In genomic region chr12:116598341-116599284, GRCh38 we compare ENCODE assay signal across 11 cellular contexts. TPM values are rescaled to one million over a fixed set of nuclear protein-coding genes. Genes with fewer than 3 reads are reported as not detected.
A peak's percentile ranks its signal among the peaks of the same experiment; 100 is the strongest.
DNase-seq lines count a peak whose midpoint lies in the region; ATAC-seq, FAIRE-seq and TF ChIP-seq lines count a peak whose summit lies in the region.
"Had no signal": no experiment of that assay in that cellular context is flagged by ENCODE, and none has a peak within 500 bp of the region (broad histone marks: within the 10 kb centered on the region; RNA-seq: fewer than 3 reads in every experiment).

No MANE protein-coding gene starts in this region.

- no peaks in the 10 kb centered on the region for H3K9me3 Mint-ChIP-seq in activated naive CD8-positive, alpha-beta T cell treated with anti-CD3 and anti-CD28 coated beads, Interleukin-2, amount 50 U/mL, for 24 hours

- no peaks in the 10 kb centered on the region for H3K36me3 Mint-ChIP-seq in activated naive CD8-positive, alpha-beta T cell treated with anti-CD3 and anti-CD28 coated beads, Interleukin-2, amount 50 U/mL, for 24 hours (ENCODE audit: low read depth)

- peak overlapping the region; percentile 87 for H3K4me2 ChIP-seq in skeletal muscle satellite cell (ENCODE audit: low read length)
- H3K4me2 ChIP-seq: SK-N-SH had no signal

- H3K9me3 ChIP-seq in adrenal gland (replicated peaks in 1 of 3), result no peaks in the 10 kb centered on the region
- no peaks in the 10 kb centered on the region for H3K9me3 ChIP-seq in kidney (ENCODE audit: control insufficient read depth in 1 of 2, low read length in 2 of 2)
- no peaks in the 10 kb centered on the region for H3K9me3 ChIP-seq in skeletal muscle satellite cell (replicated peaks; ENCODE audit: low read length)
- H3K9me3 ChIP-seq: SK-N-SH had no signal

- H3K4me3 ChIP-seq in adrenal gland, result peak overlapping the region in 2 of 4 donors; percentile 32 to 53
- H3K4me3 ChIP-seq in kidney (ENCODE audit: low read length in 2 of 2), result peak overlapping the region; percentile 51 to 62
- peak overlapping the region; percentile 63 for H3K4me3 ChIP-seq in skeletal muscle satellite cell (ENCODE audit: low read length)

- peaks cover 15 to 17% of the 10 kb centered on the region in 2 donors for H3K4me1 ChIP-seq in adrenal gland (replicated peaks in 1 of 2)
- peaks cover 6 to 7% of the 10 kb centered on the region in 2 donors for H3K4me1 ChIP-seq in kidney (ENCODE audit: control insufficient read depth in 1 of 2, insufficient read depth in 1 of 2, low read depth in 1 of 2, low read length in 2 of 2)
- H3K4me1 ChIP-seq in skeletal muscle satellite cell (ENCODE audit: control insufficient read depth, insufficient read depth, low read length), result peaks cover 32% of the 10 kb centered on the region

- 42 to 51% (median 44%) methylated on average over 18 to 22 of the region's 22 CpGs for WGBS in adrenal gland, 4 donors

- H3K9ac ChIP-seq in kidney (ENCODE audit: low read length in 2 of 2) (peak overlapping the region in 1 of 2 donors; percentile 74), skeletal muscle satellite cell (ENCODE audit: low read depth, low read length) (peak overlapping the region; percentile 81)
- H3K9ac ChIP-seq: SK-N-SH had no signal

- no peak for ATAC-seq in GM18909 (IDR thresholded peaks at IDR 0.05; ENCODE audit: poor library complexity, unreplicated experiment)
- no peak for ATAC-seq in activated naive CD8-positive, alpha-beta T cell treated with anti-CD3 and anti-CD28 coated beads, Interleukin-2, amount 50 U/mL, for 24 hours

- H3K27ac ChIP-seq in adrenal gland (peak overlapping the region in 3 of 5 donors; percentile 76 to 82 (median 81)), kidney (ENCODE audit: low read depth in 2 of 2, low read length in 2 of 2) (peak overlapping the region; percentile 69 to 81)

- H3K27ac Mint-ChIP-seq in activated naive CD8-positive, alpha-beta T cell treated with anti-CD3 and anti-CD28 coated beads, Interleukin-2, amount 50 U/mL, for 24 hours, result no peak overlapping the region

- no peak for FAIRE-seq in kidney (lab: Jason Lieb, UNC)

- intact Hi-C loops in adrenal gland (cut with DNase I) (loop anchor here in 1 of 2 donors (5.0 kb wide), 1 partner anchor 601 kb away; no protein-coding TSS in a partner anchor), kidney (cut with DNase I) (no loop called here)

- TF ChIP-seq CTCF in adrenal gland (IDR thresholded peaks at IDR 0.05), result no peak
- no peak for TF ChIP-seq CTCF in kidney (IDR thresholded peaks at IDR 0.05; ENCODE audit: borderline replicate concordance, extremely low read depth, insufficient read depth)

- no peak overlapping the region for H3K4me3 Mint-ChIP-seq in activated naive CD8-positive, alpha-beta T cell treated with anti-CD3 and anti-CD28 coated beads, Interleukin-2, amount 50 U/mL, for 24 hours

- H3K27me3 Mint-ChIP-seq in activated naive CD8-positive, alpha-beta T cell treated with anti-CD3 and anti-CD28 coated beads, Interleukin-2, amount 50 U/mL, for 24 hours, result no peaks in the 10 kb centered on the region

- H3K27me3 ChIP-seq in adrenal gland (no peaks in the 10 kb centered on the region), skeletal muscle satellite cell (ENCODE audit: control insufficient read depth, insufficient read depth, low read length) (no peaks in the 10 kb centered on the region)

- DNase-seq in GM03348 (ENCODE audit: low spot score), result peak; percentile 65
- peak in 6 of 7 donors; percentile 37 to 61 (median 42) for DNase-seq in adrenal gland
- DNase-seq in kidney, result no peak
- no peak for DNase-seq in COLO668 (lab: John Stamatoyannopoulos, UW; ENCODE audit: unreplicated experiment)
- no peak for DNase-seq in activated naive CD8-positive, alpha-beta T cell treated with anti-CD3 and anti-CD28 coated beads, Interleukin-2, amount 50 U/mL, for 24 hours
- no peak for DNase-seq in HuH-7.5 (ENCODE audit: low spot score)
- DNase-seq: DMS79, NCI-H1105 had no signal

- no peak for TF ChIP-seq POLR2A in adrenal gland (IDR thresholded peaks at IDR 0.05)

- peaks cover 28% of the 10 kb centered on the region for H3K4me1 Mint-ChIP-seq in activated naive CD8-positive, alpha-beta T cell treated with anti-CD3 and anti-CD28 coated beads, Interleukin-2, amount 50 U/mL, for 24 hours

- H3K36me3 ChIP-seq in adrenal gland (replicated peaks in 1 of 2) (no peaks in the 10 kb centered on the region), kidney (ENCODE audit: control insufficient read depth in 1 of 2, insufficient read depth in 2 of 2, low read length in 2 of 2) (no peaks in the 10 kb centered on the region), skeletal muscle satellite cell (ENCODE audit: insufficient read depth, low read length) (no peaks in the 10 kb centered on the region)

RNA-seq across cellular contexts. Expression of gene MAP1LC3B2, which starts 39.4 kb away (rescaled TPM):
- total RNA-seq in adrenal gland (1 to 10 TPM in 4 of 8 donors, under 1 TPM in 3, not detected in 1; 0.54 to 4.6 (median 2.5) TPM), kidney (2.1 TPM)
- polyA plus RNA-seq in adrenal gland (1 to 10 TPM in 2 of 3 donors, under 1 TPM in 1; 0.81 to 1.7 (median 1.3) TPM), kidney (ENCODE audit: insufficient read depth, low read depth, low replicate concordance) (4.5 TPM)
- 0.22 TPM in 1 of 2 replicates, not detected in the other for total RNA-seq in skeletal muscle satellite cell (2012; rRNA removed)

Comparison
In these comparisons a context has a peak if more than half of its experiments do, and no peak if none do; other contexts are left out.
1. DNase-seq: peak in GM03348 (single experiment) and adrenal gland (6 of 7); none in kidney (single experiment), COLO668 (single experiment), activated naive CD8-positive, alpha-beta T cell treated with anti-CD3 and anti-CD28 coated beads, Interleukin-2, amount 50 U/mL, for 24 hours (single experiment) and HuH-7.5 (single experiment).